Comparison of ENCODE assay signal across 1 cellular context in the genomic region with DNA sequence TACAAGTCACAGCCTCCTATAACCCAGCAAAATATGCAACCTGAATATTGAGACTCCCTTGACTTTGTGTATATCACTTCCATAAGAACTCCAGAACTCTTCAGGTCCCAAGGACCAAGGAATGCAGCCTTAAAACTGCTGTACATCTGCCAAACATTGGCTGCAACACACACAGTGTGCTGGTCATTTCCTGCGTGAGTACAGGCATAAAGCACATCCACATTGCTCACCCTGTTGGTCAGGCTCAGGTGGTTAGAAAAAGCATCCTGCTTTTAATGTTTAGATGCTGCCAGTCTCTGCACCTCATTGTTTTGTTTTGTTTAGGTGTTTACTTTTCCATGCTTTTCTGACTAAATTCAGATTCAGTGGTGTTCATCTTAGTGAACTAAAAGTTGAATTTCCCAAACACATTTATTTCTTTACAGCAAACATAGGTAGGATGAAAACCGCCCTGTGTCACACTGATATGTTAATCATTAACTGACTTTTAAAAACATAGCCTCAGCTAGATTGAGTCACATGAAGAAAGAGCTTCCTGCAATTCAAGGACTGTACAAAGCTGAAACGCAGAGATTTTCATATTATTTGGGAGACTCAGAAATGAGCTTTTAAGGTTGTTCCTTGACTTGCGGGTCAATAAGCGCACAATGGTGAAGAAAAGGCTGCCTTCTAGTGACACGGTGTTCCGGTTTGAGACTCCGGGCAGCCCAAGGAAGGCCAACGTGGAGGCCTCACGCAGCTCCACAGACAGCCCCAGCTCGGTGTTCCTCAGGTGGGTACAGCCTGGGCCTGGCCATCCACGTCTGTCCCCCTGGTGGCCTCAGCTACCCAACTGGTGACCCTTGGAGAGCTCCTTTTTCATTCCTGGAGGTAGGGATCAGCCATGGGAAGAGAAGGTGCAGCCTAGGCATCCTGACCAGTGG.
A peak's percentile ranks its signal among the peaks of the same experiment; 100 is the strongest.
TF ChIP-seq lines count a peak whose summit lies in the region.

No MANE protein-coding gene starts in this region.

TF ChIP-seq in HepG2, 621 proteins besides CTCF, POLR2A, EP300 and RAD21 (continued from another document and continues in another):
- TF ChIP-seq HDAC1 (CRISPR knock-in tag; IDR thresholded peaks at IDR 0.05) (no peak; the same call in 1 of the 2 replicates), XBP1 (CRISPR knock-in tag; IDR thresholded peaks at IDR 0.05) (no peak), ARID2 (CRISPR knock-in tag; IDR thresholded peaks at IDR 0.05; ENCODE audit: borderline replicate concordance) (no peak), ZNF75D (CRISPR knock-in tag; IDR thresholded peaks at IDR 0.05; ENCODE audit: borderline replicate concordance) (no peak), DNMT1 (CRISPR knock-in tag; IDR thresholded peaks at IDR 0.05) (no peak), GABPA (IDR thresholded peaks at IDR 0.05; ENCODE audit: low read depth, low read length) (no peak), GABPA (CRISPR knock-in tag; IDR thresholded peaks at IDR 0.05; ENCODE audit: low read depth) (peak; percentile 49), CENPT (CRISPR knock-in tag; IDR thresholded peaks at IDR 0.05; ENCODE audit: low read depth) (no peak), ZNF629 (CRISPR knock-in tag; conservative IDR thresholded peaks at IDR 0.05) (no peak), ARNT2 (CRISPR knock-in tag; IDR thresholded peaks at IDR 0.05; ENCODE audit: low read depth) (no peak), TGIF2 (CRISPR knock-in tag; IDR thresholded peaks at IDR 0.05) (no peak), MED13 (CRISPR knock-in tag; IDR thresholded peaks at IDR 0.05) (no peak), FOXP1 (IDR thresholded peaks at IDR 0.05) (no peak), FOXP1 (CRISPR knock-in tag; IDR thresholded peaks at IDR 0.05) (no peak), SALL1 (CRISPR knock-in tag; IDR thresholded peaks at IDR 0.05) (peak; percentile 74; the same call in 1 of the 2 replicates), PRMT3 (CRISPR knock-in tag; IDR thresholded peaks at IDR 0.05; ENCODE audit: borderline replicate concordance, low read depth) (0 out of 2 replicates have a peak, but pooled peaks have one; percentile 44), ZNF816 (CRISPR knock-in tag; IDR thresholded peaks at IDR 0.05; ENCODE audit: borderline replicate concordance) (no peak), ZSCAN29 (CRISPR knock-in tag; conservative IDR thresholded peaks at IDR 0.05) (peak; percentile 51; the same call in 1 of the 2 replicates), NR2F6 (IDR thresholded peaks at IDR 0.05) (no peak), NR2F6 (CRISPR knock-in tag; IDR thresholded peaks at IDR 0.05) (peak; percentile 51), RXRA (CRISPR knock-in tag; IDR thresholded peaks at IDR 0.05) (0 out of 2 replicates have a peak, but pooled peaks have one; percentile 28), DPF2 (CRISPR knock-in tag; IDR thresholded peaks at IDR 0.05; ENCODE audit: borderline replicate concordance, low read depth) (no peak), SIN3A (IDR thresholded peaks at IDR 0.05; ENCODE audit: borderline replicate concordance, low read depth, low read length) (peak; percentile 44; the same call in 1 of the 2 replicates)
- TF ChIP-seq, protein P1, sequence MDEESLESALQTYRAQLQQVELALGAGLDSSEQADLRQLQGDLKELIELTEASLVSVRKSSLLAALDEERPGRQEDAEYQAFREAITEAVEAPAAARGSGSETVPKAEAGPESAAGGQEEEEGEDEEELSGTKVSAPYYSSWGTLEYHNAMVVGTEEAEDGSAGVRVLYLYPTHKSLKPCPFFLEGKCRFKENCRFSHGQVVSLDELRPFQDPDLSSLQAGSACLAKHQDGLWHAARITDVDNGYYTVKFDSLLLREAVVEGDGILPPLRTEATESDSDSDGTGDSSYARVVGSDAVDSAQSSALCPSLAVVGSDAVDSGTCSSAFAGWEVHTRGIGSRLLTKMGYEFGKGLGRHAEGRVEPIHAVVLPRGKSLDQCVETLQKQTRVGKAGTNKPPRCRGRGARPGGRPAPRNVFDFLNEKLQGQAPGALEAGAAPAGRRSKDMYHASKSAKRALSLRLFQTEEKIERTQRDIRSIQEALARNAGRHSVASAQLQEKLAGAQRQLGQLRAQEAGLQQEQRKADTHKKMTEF (CRISPR knock-in tag; IDR thresholded peaks at IDR 0.05), result peak; percentile 56; the same call in 1 of the 2 replicates
- TF ChIP-seq, protein P2, sequence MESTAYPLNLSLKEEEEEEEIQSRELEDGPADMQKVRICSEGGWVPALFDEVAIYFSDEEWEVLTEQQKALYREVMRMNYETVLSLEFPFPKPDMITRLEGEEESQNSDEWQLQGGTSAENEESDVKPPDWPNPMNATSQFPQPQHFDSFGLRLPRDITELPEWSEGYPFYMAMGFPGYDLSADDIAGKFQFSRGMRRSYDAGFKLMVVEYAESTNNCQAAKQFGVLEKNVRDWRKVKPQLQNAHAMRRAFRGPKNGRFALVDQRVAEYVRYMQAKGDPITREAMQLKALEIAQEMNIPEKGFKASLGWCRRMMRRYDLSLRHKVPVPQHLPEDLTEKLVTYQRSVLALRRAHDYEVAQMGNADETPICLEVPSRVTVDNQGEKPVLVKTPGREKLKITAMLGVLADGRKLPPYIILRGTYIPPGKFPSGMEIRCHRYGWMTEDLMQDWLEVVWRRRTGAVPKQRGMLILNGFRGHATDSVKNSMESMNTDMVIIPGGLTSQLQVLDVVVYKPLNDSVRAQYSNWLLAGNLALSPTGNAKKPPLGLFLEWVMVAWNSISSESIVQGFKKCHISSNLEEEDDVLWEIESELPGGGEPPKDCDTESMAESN (CRISPR knock-in tag; conservative IDR thresholded peaks at IDR 0.05), result 0 out of 2 replicates have a peak, but pooled peaks have one; percentile 34
- TF ChIP-seq, protein P3, sequence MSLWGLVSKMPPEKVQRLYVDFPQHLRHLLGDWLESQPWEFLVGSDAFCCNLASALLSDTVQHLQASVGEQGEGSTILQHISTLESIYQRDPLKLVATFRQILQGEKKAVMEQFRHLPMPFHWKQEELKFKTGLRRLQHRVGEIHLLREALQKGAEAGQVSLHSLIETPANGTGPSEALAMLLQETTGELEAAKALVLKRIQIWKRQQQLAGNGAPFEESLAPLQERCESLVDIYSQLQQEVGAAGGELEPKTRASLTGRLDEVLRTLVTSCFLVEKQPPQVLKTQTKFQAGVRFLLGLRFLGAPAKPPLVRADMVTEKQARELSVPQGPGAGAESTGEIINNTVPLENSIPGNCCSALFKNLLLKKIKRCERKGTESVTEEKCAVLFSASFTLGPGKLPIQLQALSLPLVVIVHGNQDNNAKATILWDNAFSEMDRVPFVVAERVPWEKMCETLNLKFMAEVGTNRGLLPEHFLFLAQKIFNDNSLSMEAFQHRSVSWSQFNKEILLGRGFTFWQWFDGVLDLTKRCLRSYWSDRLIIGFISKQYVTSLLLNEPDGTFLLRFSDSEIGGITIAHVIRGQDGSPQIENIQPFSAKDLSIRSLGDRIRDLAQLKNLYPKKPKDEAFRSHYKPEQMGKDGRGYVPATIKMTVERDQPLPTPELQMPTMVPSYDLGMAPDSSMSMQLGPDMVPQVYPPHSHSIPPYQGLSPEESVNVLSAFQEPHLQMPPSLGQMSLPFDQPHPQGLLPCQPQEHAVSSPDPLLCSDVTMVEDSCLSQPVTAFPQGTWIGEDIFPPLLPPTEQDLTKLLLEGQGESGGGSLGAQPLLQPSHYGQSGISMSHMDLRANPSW (CRISPR knock-in tag; IDR thresholded peaks at IDR 0.05; ENCODE audit: borderline replicate concordance), result 0 out of 2 replicates have a peak, but pooled peaks have one; percentile 30
- TF ChIP-seq, protein P4, sequence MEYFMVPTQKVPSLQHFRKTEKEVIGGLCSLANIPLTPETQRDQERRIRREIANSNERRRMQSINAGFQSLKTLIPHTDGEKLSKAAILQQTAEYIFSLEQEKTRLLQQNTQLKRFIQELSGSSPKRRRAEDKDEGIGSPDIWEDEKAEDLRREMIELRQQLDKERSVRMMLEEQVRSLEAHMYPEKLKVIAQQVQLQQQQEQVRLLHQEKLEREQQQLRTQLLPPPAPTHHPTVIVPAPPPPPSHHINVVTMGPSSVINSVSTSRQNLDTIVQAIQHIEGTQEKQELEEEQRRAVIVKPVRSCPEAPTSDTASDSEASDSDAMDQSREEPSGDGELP (IDR thresholded peaks at IDR 0.05; ENCODE audit: borderline replicate concordance, low read depth), result no peak; the same call in 1 of the 2 replicates
- TF ChIP-seq, protein P5, sequence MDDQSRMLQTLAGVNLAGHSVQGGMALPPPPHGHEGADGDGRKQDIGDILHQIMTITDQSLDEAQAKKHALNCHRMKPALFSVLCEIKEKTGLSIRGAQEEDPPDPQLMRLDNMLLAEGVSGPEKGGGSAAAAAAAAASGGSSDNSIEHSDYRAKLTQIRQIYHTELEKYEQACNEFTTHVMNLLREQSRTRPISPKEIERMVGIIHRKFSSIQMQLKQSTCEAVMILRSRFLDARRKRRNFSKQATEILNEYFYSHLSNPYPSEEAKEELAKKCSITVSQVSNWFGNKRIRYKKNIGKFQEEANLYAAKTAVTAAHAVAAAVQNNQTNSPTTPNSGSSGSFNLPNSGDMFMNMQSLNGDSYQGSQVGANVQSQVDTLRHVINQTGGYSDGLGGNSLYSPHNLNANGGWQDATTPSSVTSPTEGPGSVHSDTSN (CRISPR knock-in tag; IDR thresholded peaks at IDR 0.05; ENCODE audit: borderline replicate concordance), result no peak
- TF ChIP-seq, protein P6, sequence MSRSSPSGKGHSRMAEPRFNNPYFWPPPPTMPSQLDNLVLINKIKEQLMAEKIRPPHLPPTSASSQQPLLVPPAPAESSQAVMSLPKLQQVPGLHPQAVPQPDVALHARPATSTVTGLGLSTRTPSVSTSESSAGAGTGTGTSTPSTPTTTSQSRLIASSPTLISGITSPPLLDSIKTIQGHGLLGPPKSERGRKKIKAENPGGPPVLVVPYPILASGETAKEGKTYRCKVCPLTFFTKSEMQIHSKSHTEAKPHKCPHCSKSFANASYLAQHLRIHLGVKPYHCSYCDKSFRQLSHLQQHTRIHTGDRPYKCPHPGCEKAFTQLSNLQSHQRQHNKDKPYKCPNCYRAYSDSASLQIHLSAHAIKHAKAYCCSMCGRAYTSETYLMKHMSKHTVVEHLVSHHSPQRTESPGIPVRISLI (CRISPR knock-in tag; IDR thresholded peaks at IDR 0.05; ENCODE audit: borderline replicate concordance), result no peak
- TF ChIP-seq, protein P7, sequence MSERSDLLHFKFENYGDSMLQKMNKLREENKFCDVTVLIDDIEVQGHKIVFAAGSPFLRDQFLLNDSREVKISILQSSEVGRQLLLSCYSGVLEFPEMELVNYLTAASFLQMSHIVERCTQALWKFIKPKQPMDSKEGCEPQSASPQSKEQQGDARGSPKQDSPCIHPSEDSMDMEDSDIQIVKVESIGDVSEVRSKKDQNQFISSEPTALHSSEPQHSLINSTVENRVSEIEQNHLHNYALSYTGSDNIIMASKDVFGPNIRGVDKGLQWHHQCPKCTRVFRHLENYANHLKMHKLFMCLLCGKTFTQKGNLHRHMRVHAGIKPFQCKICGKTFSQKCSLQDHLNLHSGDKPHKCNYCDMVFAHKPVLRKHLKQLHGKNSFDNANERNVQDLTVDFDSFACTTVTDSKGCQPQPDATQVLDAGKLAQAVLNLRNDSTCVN (CRISPR knock-in tag; IDR thresholded peaks at IDR 0.05; ENCODE audit: borderline replicate concordance), result 0 out of 2 replicates have a peak, but pooled peaks have one; percentile 47
- TF ChIP-seq, protein P8, sequence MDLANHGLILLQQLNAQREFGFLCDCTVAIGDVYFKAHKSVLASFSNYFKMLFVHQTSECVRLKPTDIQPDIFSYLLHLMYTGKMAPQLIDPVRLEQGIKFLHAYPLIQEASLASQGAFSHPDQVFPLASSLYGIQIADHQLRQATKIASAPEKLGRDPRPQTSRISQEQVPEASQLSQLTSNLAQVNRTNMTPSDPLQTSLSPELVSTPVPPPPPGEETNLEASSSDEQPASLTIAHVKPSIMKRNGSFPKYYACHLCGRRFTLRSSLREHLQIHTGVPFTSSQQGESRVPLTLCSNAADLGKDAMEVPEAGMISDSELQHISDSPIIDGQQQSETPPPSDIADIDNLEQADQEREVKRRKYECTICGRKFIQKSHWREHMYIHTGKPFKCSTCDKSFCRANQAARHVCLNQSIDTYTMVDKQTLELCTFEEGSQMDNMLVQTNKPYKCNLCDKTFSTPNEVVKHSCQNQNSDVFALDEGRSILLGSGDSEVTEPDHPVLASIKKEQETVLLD (CRISPR knock-in tag; IDR thresholded peaks at IDR 0.05; ENCODE audit: low read depth), result no peak
- TF ChIP-seq, protein P9, sequence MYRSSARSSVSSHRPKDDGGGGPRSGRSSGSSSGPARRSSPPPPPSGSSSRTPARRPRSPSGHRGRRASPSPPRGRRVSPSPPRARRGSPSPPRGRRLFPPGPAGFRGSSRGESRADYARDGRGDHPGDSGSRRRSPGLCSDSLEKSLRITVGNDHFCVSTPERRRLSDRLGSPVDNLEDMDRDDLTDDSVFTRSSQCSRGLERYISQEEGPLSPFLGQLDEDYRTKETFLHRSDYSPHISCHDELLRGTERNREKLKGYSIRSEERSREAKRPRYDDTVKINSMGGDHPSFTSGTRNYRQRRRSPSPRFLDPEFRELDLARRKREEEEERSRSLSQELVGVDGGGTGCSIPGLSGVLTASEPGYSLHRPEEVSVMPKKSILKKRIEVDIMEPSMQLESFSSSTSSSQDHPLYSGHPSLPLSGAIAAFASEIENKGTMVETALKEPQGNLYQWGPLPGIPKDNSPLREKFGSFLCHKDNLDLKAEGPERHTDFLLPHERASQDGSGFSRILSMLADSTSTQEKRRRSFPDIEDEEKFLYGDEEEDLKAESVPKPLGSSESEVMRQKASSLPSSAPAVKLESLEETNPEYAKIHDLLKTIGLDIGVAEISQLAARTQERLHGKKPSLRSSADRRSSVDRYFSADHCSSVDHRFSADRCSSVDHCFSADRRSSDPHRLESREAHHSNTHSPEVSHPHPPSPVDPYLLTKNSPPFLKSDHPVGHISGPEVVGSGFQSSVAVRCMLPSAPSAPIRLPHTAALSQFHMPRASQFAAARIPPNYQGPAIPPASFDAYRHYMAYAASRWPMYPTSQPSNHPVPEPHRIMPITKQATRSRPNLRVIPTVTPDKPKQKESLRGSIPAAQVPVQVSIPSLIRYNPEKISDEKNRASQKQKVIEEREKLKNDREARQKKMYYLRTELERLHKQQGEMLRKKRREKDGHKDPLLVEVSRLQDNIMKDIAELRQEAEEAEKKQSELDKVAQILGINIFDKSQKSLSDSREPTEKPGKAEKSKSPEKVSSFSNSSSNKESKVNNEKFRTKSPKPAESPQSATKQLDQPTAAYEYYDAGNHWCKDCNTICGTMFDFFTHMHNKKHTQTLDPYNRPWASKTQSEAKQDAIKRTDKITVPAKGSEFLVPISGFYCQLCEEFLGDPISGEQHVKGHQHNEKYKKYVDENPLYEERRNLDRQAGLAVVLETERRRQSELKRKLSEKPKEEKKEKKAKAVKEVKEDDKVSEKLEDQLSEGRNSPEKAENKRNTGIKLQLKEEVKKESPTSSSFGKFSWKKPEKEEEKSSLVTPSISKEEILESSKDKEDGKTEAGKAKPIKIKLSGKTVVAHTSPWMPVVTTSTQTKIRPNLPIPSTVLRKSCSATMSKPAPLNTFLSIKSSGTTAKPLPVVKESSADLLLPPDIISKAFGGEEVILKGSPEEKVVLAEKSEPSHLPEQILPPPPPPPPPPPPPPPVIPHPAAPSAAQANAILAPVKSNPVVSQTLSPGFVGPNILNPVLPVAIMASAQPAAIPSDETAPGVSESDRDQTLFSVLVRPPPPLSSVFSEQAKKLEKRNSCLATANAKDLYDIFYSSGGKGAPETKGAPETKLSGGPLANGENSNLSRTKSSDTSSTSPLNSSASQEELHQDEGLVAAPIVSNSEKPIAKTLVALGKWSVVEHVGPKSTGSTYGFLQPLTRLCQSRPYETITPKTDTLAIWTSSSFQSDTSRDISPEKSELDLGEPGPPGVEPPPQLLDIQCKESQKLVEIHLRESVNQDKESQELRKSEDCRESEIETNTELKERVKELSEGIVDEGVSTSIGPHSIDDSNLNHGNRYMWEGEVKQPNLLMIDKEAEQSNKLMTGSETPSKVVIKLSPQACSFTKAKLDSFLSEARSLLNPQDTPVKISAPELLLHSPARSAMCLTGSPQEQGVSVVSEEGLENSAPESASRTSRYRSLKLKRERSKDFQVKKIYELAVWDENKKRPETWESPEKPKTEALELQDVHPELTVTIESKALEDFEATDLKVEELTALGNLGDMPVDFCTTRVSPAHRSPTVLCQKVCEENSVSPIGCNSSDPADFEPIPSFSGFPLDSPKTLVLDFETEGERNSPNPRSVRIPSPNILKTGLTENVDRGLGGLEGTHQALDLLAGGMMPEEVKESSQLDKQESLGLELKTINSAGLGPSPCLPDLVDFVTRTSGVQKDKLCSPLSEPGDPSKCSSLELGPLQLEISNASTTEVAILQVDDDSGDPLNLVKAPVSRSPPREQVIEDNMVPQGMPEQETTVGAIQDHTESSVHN (CRISPR knock-in tag; IDR thresholded peaks at IDR 0.05), result no peak
